10 cellular contexts compared by ENCODE assay signal in the genomic region with DNA sequence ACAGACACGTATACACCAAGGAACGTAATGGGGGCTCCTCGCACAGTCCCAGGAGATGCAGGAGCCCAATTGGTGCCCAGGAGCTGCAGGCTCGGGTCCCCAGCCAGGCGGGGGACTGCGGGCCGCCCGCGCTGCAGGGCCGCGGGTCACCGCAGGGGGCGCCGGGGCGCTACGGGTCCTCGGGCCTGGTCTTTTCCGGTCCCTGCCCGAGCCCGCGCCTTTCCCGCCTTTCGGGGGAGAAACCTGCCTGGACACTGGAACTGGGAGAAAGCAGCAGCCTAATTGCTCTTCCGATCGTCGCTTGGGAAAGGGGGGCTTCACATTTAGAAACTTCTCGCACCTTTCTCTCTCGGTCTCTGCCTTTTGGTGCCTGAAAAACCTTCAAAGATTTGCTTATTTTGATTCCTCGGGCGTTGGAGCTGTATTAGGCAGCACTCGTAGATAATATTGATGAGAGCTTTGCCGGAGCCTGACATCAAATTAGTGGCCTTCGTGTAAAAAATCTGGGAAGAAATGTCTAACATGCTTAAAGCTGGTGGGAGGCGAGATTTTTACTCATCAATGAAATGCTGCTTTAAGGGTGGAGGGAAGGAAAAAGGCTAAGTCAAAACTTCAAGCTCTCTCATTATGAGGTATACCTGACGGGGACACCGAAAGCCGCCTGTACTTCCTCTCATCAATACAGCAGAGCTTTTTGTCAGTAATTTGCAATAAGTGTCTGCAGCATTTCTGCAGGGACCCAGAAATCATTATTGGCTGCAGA. TPM values are rescaled to one million over a fixed set of nuclear protein-coding genes. Genes with fewer than 3 reads are reported as not detected.
A peak's percentile ranks its signal among the peaks of the same experiment; 100 is the strongest.
DNase-seq lines count a peak whose midpoint lies in the region; ATAC-seq and TF ChIP-seq lines count a peak whose summit lies in the region.
"Had no signal": no experiment of that assay in that cellular context is flagged by ENCODE, and none has a peak within 500 bp of the region (broad histone marks: within the 10 kb centered on the region; RNA-seq: fewer than 3 reads in every experiment).

No MANE protein-coding gene starts in this region.

- H2BK120ac ChIP-seq in H9 (ENCODE audit: low read depth, low read length, poor library complexity, severe bottlenecking): no peak overlapping the region

- no peaks in the 10 kb centered on the region for H3K36me3 ChIP-seq in adipocyte (ENCODE audit: control insufficient read depth, insufficient read depth, low read length, severe bottlenecking)
- H3K36me3 ChIP-seq: left lung had no signal

- WGBS in H9 (ENCODE audit: extremely low coverage, insufficient read length, low lambda C conversion rate): no CpG with 5 or more reads among the region's 37 CpGs

- H3K27ac Mint-ChIP-seq in CD4-positive, alpha-beta T cell: no peak overlapping the region
- H3K27ac Mint-ChIP-seq in H9 (no peak overlapping the region), mesothelial cell of epicardium (no peak overlapping the region)

- H3K4me1 Mint-ChIP-seq in CD4-positive, alpha-beta T cell (ENCODE audit: low read depth): peaks cover 52% of the 10 kb centered on the region
- H3K4me1 Mint-ChIP-seq in H9: peaks cover 49 to 57% of the 10 kb centered on the region in 2 experiments
- peaks cover 30% of the 10 kb centered on the region for H3K4me1 Mint-ChIP-seq in mesothelial cell of epicardium

- no peaks in the 10 kb centered on the region for H4K20me1 ChIP-seq in H9 (ENCODE audit: control insufficient read depth, insufficient read depth, insufficient read length)

- intact Hi-C loops in CD4-positive, alpha-beta T cell (cut with DNase I, micrococcal nuclease): loop anchor here (2.0 to 10.0 kb wide), 4 partner anchors 19 to 235 kb away; no protein-coding TSS in a partner anchor

- peaks cover 8% of the 10 kb centered on the region for H3K9me3 Mint-ChIP-seq in CD4-positive, alpha-beta T cell
- H3K9me3 Mint-ChIP-seq in H9: peaks cover 2 to 4% of the 10 kb centered on the region in 2 experiments; a peak in 1 of 5 replicates
- no peaks in the 10 kb centered on the region for H3K9me3 Mint-ChIP-seq in mesothelial cell of epicardium

- H3T11ph ChIP-seq in H9 (ENCODE audit: low read length): no peak overlapping the region

- H2AK5ac ChIP-seq in H9 (ENCODE audit: insufficient read length, low read length): no peak overlapping the region

- H3K79me2 ChIP-seq in H9 (ENCODE audit: insufficient read depth, low read length): no peaks in the 10 kb centered on the region

- no peaks in the 10 kb centered on the region for H3K79me1 ChIP-seq in H9 (ENCODE audit: insufficient read depth, low read depth, low read length, poor library complexity, severe bottlenecking)

- H3K27ac ChIP-seq in CD4-positive, alpha-beta T cell (ENCODE audit: low read depth, low read length): no peak overlapping the region
- no peak overlapping the region for H3K27ac ChIP-seq in H9 (ENCODE audit: insufficient read length, low read depth, low read length)
- H3K27ac ChIP-seq: KMS-11, left lung had no signal

- H3K9ac ChIP-seq in H9 (ENCODE audit: extremely low read depth, insufficient read length, low read length) (peak overlapping the region; percentile 39), adipocyte (ENCODE audit: low read length) (no peak overlapping the region)
- H3K9ac ChIP-seq: KMS-11 had no signal

- H3K27me3 Mint-ChIP-seq in CD4-positive, alpha-beta T cell: peaks cover 99% of the 10 kb centered on the region
- H3K27me3 Mint-ChIP-seq in H9 (ENCODE audit: low read depth) (peaks cover 100% of the 10 kb centered on the region), mesothelial cell of epicardium (ENCODE audit: low read depth) (peaks cover 99% of the 10 kb centered on the region)

- no peak overlapping the region for H3K23ac ChIP-seq in H9 (ENCODE audit: insufficient read length, low read depth, low read length)

- no peak overlapping the region for H4K91ac ChIP-seq in H9 (ENCODE audit: insufficient read length, low read depth, low read length)

- peak; percentile 34 for TF ChIP-seq CTCF in CD4-positive, alpha-beta T cell (IDR thresholded peaks at IDR 0.05)
- TF ChIP-seq CTCF in H9 (conservative IDR thresholded peaks at IDR 0.05) (peak; percentile 92), mesothelial cell of epicardium (IDR thresholded peaks at IDR 0.05; ENCODE audit: unreplicated experiment) (peak; percentile 75)

- H4K5ac ChIP-seq in H9 (ENCODE audit: insufficient read length, low read depth, low read length): no peak overlapping the region

- CTCF ChIA-PET in CD4-positive, alpha-beta T cell (lab: Charles Lee): no interaction called here

- no peak overlapping the region for H2BK20ac ChIP-seq in H9 (ENCODE audit: low read depth, low read length, poor library complexity, severe bottlenecking)

- peaks cover 100% of the 10 kb centered on the region for H3K27me3 ChIP-seq in CD4-positive, alpha-beta T cell (ENCODE audit: control insufficient read depth, insufficient read depth, low read length)
- peaks cover 85% of the 10 kb centered on the region for H3K27me3 ChIP-seq in H9 (ENCODE audit: insufficient read depth, low read length)
- H3K27me3 ChIP-seq in adipocyte (replicated peaks; ENCODE audit: control insufficient read depth, insufficient read depth, low read length): peaks cover 95% of the 10 kb centered on the region

- H3K56ac ChIP-seq in H9 (ENCODE audit: insufficient read length, low read depth, low read length): no peak overlapping the region

- H4K8ac ChIP-seq in H9 (replicated peaks; ENCODE audit: insufficient read length, low read depth, low read length): no peak overlapping the region

- H2BK12ac ChIP-seq in H9 (ENCODE audit: insufficient read length, low read depth, low read length): no peak overlapping the region

- H3K36me3 Mint-ChIP-seq in CD4-positive, alpha-beta T cell (ENCODE audit: low read depth): no peaks in the 10 kb centered on the region
- H3K36me3 Mint-ChIP-seq in H9 (ENCODE audit: insufficient read depth in 1 of 3, low read depth in 3 of 3) (no peaks in the 10 kb centered on the region), mesothelial cell of epicardium (no peaks in the 10 kb centered on the region)

- no peak for ATAC-seq in CD4-positive, alpha-beta T cell (ENCODE audit: poor library complexity)
- ATAC-seq in GM21360 (IDR thresholded peaks at IDR 0.05; ENCODE audit: unreplicated experiment) (no peak), GM18870 (IDR thresholded peaks at IDR 0.05; ENCODE audit: unreplicated experiment) (no peak), HG03139 (IDR thresholded peaks at IDR 0.05; ENCODE audit: unreplicated experiment) (no peak)
- ATAC-seq: left lung had no signal

- H3K4ac ChIP-seq in H9 (ENCODE audit: low read depth, low read length): no peak overlapping the region

- peak overlapping the region; percentile 64 for H3K4me3 Mint-ChIP-seq in CD4-positive, alpha-beta T cell
- peak overlapping the region; percentile 53 to 77 for H3K4me3 Mint-ChIP-seq in H9
- H3K4me3 Mint-ChIP-seq in mesothelial cell of epicardium: no peak overlapping the region

- H3K14ac ChIP-seq in H9 (ENCODE audit: insufficient read depth, low read length): no peak overlapping the region

- no peak overlapping the region for H2BK15ac ChIP-seq in H9 (ENCODE audit: low read depth, low read length)

- H3K4me2 ChIP-seq in H9 (ENCODE audit: insufficient read depth, insufficient read length, low read length): peak overlapping the region; percentile 68
- H3K4me2 ChIP-seq: KMS-11 had no signal

- peak overlapping the region; percentile 69 for H3K4me3 ChIP-seq in adipocyte (ENCODE audit: low read length)
- H3K4me3 ChIP-seq: left lung had no signal

- POLR2A ChIA-PET in CD4-positive, alpha-beta T cell (lab: Charles Lee): interaction anchor here (0.8 to 1.2 kb wide), 4 partner anchors 8 to 1588 kb away, joined by 3 to 4 read pairs (median 3); no protein-coding TSS in a partner anchor

- H3K4me1 ChIP-seq in H9 (ENCODE audit: insufficient read depth, low read length): peaks cover 2% of the 10 kb centered on the region; the same call in 1 of the 2 replicates
- H3K4me1 ChIP-seq in adipocyte (ENCODE audit: control insufficient read depth, insufficient read depth, low read length): peaks cover 21% of the 10 kb centered on the region

- peaks cover 29% of the 10 kb centered on the region for H3K23me2 ChIP-seq in H9 (ENCODE audit: insufficient read length, low read depth, low read length, poor library complexity, severe bottlenecking)

- no peak for DNase-seq in CD4-positive, alpha-beta T cell
- DNase-seq in H9 (peak; percentile 84), adipocyte (ENCODE audit: low read depth) (no peak), mesothelial cell of epicardium (ENCODE audit: low spot score in 2 of 2, unreplicated experiment in 2 of 2) (no peak), NCI-H510A (lab: John Stamatoyannopoulos, UW) (no peak)

- H3K18ac ChIP-seq in H9 (ENCODE audit: insufficient read length, low read depth, low read length): no peak overlapping the region

- peaks cover 9% of the 10 kb centered on the region for H3K9me3 ChIP-seq in CD4-positive, alpha-beta T cell (ENCODE audit: control insufficient read depth, low read length)
- H3K9me3 ChIP-seq in H9 (ENCODE audit: control insufficient read depth, low read depth, low read length) (no peaks in the 10 kb centered on the region), adipocyte (ENCODE audit: control insufficient read depth, low read length) (peaks cover 7% of the 10 kb centered on the region)
- H3K9me3 ChIP-seq: left lung had no signal

- H2BK5ac ChIP-seq in H9 (ENCODE audit: insufficient read length, low read length): no peak overlapping the region

- no peak overlapping the region for H2AFZ ChIP-seq in H9 (ENCODE audit: low read length)

RNA-seq across cellular contexts. Expression of gene BARHL2, which starts 12.6 kb away (rescaled TPM):
- total RNA-seq in CD4-positive, alpha-beta T cell: not detected
- not detected in 2 replicates for total RNA-seq in H9 (2021)
- total RNA-seq in mesothelial cell of epicardium: not detected in 3 replicates
- total RNA-seq: left lung had no signal

Comparison
In these comparisons a context has a peak if more than half of its experiments do, and no peak if none do; other contexts are left out.
1. CTCF ChIP-seq: peak in every context shown above with its lines; median percentile 92 in H9; 75 in mesothelial cell of epicardium; 34 in CD4-positive, alpha-beta T cell.